Comparison of ENCODE assay signal across 18 cellular contexts in the genomic region with DNA sequence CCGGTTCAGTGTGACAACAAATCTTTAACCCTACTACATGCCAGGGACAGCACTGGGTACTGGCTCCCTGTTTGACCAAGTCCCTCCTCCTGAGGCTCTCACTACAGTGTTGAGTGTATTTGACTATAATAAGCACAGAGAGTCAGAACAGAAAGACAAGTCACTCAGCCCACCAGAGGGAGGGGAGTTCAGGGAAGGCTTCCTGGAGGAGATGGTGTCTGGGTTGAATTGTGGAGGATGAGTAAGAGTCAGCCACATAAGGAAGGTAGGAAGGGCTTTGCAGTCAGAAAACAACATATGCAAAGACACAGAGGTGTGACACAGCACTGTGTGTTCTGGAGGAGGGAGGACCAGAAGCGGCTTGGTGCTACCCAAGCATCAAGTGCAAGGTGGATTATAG. TPM values are rescaled to one million over a fixed set of nuclear protein-coding genes. Genes with fewer than 3 reads are reported as not detected.
DNase-seq lines count a peak whose midpoint lies in the region; ATAC-seq, FAIRE-seq and TF ChIP-seq lines count a peak whose summit lies in the region.
"Had no signal": no experiment of that assay in that cellular context is flagged by ENCODE, and none has a peak within 500 bp of the region (broad histone marks: within the 10 kb centered on the region; RNA-seq: fewer than 3 reads in every experiment).

No MANE protein-coding gene starts in this region.

- H3K4me3 Mint-ChIP-seq in activated T-helper 17 cell treated with anti-CD3 and anti-CD28 coated beads, Interleukin-2, amount 50 U/mL, for 72 hours, result no peak overlapping the region
- H3K4me3 Mint-ChIP-seq in chondrocyte (ENCODE audit: unreplicated experiment), result no peak overlapping the region
- H3K4me3 Mint-ChIP-seq: CD4-positive, alpha-beta memory T cell had no signal

- no peak for TF ChIP-seq POLR2A in A549 (IDR thresholded peaks at IDR 0.05; ENCODE audit: low read length)

- no peaks in the 10 kb centered on the region for H3K9me3 ChIP-seq in A549
- no peaks in the 10 kb centered on the region for H3K9me3 ChIP-seq in lower lobe of right lung
- H3K9me3 ChIP-seq: HAP-1 had no signal

- DNase-seq in A549 (ENCODE audit: low read depth in 1 of 2, low spot score in 1 of 2), result no peak
- DNase-seq in chondrocyte (ENCODE audit: low spot score), result peak; percentile 0
- no peak for DNase-seq in lower lobe of right lung
- no peak for DNase-seq in HEK293T (ENCODE audit: extremely low spot score)
- DNase-seq in SIG-M5 treated with dmso at 0.1 percent for 504 hours (lab: John Stamatoyannopoulos, UW; ENCODE audit: unreplicated experiment), result no peak
- DNase-seq: 8988T; C1 segment of cervical spinal cord; Calu3; CD4-positive, alpha-beta memory T cell; COR-L47; DMS53; DMS79 treated with DMSO at 0.1 percent for 48 hours; GF-D8; GOT3 had no signal

- no peaks in the 10 kb centered on the region for H3K27me3 ChIP-seq in lower lobe of right lung (ENCODE audit: low read depth)

- no peak overlapping the region for H3K4me2 ChIP-seq in A549

- TF ChIP-seq EP300 in A549 (IDR thresholded peaks at IDR 0.05), result no peak

- H3K27ac ChIP-seq in A549 (no peak overlapping the region), lower lobe of right lung (no peak overlapping the region)

- WGBS in A549 (ENCODE audit: missing lambda C conversion rate), result 70% methylated on average over 2 of the region's 2 CpGs

- H3K4me3 ChIP-seq in A549 (no peak overlapping the region), lower lobe of right lung (no peak overlapping the region)
- H3K4me3 ChIP-seq: HAP-1 had no signal

- intact Hi-C loops in lower lobe of right lung (cut with DNase I), result no loop called here

- CTCF ChIA-PET in A549 (lab: Yijun Ruan, JAX), result no interaction called here
- CTCF ChIA-PET in HEK293T (lab: Yijun Ruan, JAX), result no interaction called here

- TF ChIP-seq CTCF in A549 (IDR thresholded peaks at IDR 0.05) (no peak), chondrocyte (IDR thresholded peaks at IDR 0.05) (no peak), lower lobe of right lung (IDR thresholded peaks at IDR 0.05) (no peak)

- H3K36me3 ChIP-seq in lower lobe of right lung, result no peaks in the 10 kb centered on the region
- H3K36me3 ChIP-seq: HAP-1 had no signal

- peaks cover 6% of the 10 kb centered on the region; the same call in 2 of the 3 replicates for H3K4me1 ChIP-seq in A549
- peaks cover 8% of the 10 kb centered on the region for H3K4me1 ChIP-seq in lower lobe of right lung
- H3K4me1 ChIP-seq: HAP-1 had no signal

- no peak for FAIRE-seq in A549 (lab: Jason Lieb, UNC)
- FAIRE-seq: GM12892, H54 had no signal

- no peaks in the 10 kb centered on the region for H3K36me3 Mint-ChIP-seq in activated T-helper 17 cell treated with anti-CD3 and anti-CD28 coated beads, Interleukin-2, amount 50 U/mL, for 72 hours (ENCODE audit: low read depth)
- H3K36me3 Mint-ChIP-seq in chondrocyte (ENCODE audit: low read depth), result no peaks in the 10 kb centered on the region
- H3K36me3 Mint-ChIP-seq: CD4-positive, alpha-beta memory T cell had no signal

- POLR2A ChIA-PET in A549 (lab: Yijun Ruan, JAX), result no interaction called here
- POLR2A ChIA-PET in HEK293T (lab: Yijun Ruan, JAX), result no interaction called here

- no peaks in the 10 kb centered on the region for H3K9me3 Mint-ChIP-seq in activated T-helper 17 cell treated with anti-CD3 and anti-CD28 coated beads, Interleukin-2, amount 50 U/mL, for 72 hours
- H3K9me3 Mint-ChIP-seq in chondrocyte (ENCODE audit: low read depth), result no peaks in the 10 kb centered on the region
- H3K9me3 Mint-ChIP-seq: CD4-positive, alpha-beta memory T cell had no signal

- peaks cover 14% of the 10 kb centered on the region for H3K27me3 Mint-ChIP-seq in activated T-helper 17 cell treated with anti-CD3 and anti-CD28 coated beads, Interleukin-2, amount 50 U/mL, for 72 hours
- peaks cover 51% of the 10 kb centered on the region for H3K27me3 Mint-ChIP-seq in chondrocyte (ENCODE audit: low read depth)

- H3K4me1 Mint-ChIP-seq in activated T-helper 17 cell treated with anti-CD3 and anti-CD28 coated beads, Interleukin-2, amount 50 U/mL, for 72 hours, result no peaks in the 10 kb centered on the region
- H3K4me1 Mint-ChIP-seq in chondrocyte (ENCODE audit: low read depth), result no peaks in the 10 kb centered on the region
- H3K4me1 Mint-ChIP-seq: CD4-positive, alpha-beta memory T cell had no signal

- ATAC-seq in A549 (no peak; a peak in 1 of 6 replicates), lower lobe of right lung (no peak)
- peak; percentile 38 for ATAC-seq in activated T-helper 17 cell treated with anti-CD3 and anti-CD28 coated beads, Interleukin-2, amount 50 U/mL, for 72 hours (replicated peaks)

- no peak overlapping the region for H3K27ac Mint-ChIP-seq in activated T-helper 17 cell treated with anti-CD3 and anti-CD28 coated beads, Interleukin-2, amount 50 U/mL, for 72 hours
- no peak overlapping the region for H3K27ac Mint-ChIP-seq in chondrocyte (ENCODE audit: unreplicated experiment)
- H3K27ac Mint-ChIP-seq: CD4-positive, alpha-beta memory T cell had no signal

- no peak for TF ChIP-seq RAD21 in A549 (conservative IDR thresholded peaks at IDR 0.05 in 1 of 2, IDR thresholded peaks at IDR 0.05 in 1 of 2)

TF ChIP-seq in A549, 52 proteins besides CTCF, POLR2A, EP300 and RAD21 (continues in another document):
- TF ChIP-seq ZFP36 (IDR thresholded peaks at IDR 0.05; ENCODE audit: borderline replicate concordance, partially characterized antibody), result peak; percentile 31
- TF ChIP-seq EHF (CRISPR knock-in tag; IDR thresholded peaks at IDR 0.05), result no peak
- TF ChIP-seq RCOR1 (IDR thresholded peaks at IDR 0.05; ENCODE audit: low read depth, low read length), result no peak

TF ChIP-seq in HEK293T, 16 proteins besides CTCF, POLR2A, EP300 and RAD21:
- no peak for TF ChIP-seq CTBP1 (IDR thresholded peaks at IDR 0.05; ENCODE audit: borderline replicate concordance)
- TF ChIP-seq HDGF (IDR thresholded peaks at IDR 0.05; ENCODE audit: borderline replicate concordance), result no peak
- no peak for TF ChIP-seq ELF4 (IDR thresholded peaks at IDR 0.05)
- TF ChIP-seq FOXA1 (IDR thresholded peaks at IDR 0.05), result no peak
- TF ChIP-seq SP1 (IDR thresholded peaks at IDR 0.05), result no peak
- no peak for TF ChIP-seq FOXK2 (IDR thresholded peaks at IDR 0.05)
- no peak for TF ChIP-seq NFRKB (IDR thresholded peaks at IDR 0.05)
- TF ChIP-seq FOXM1 (IDR thresholded peaks at IDR 0.05; ENCODE audit: borderline replicate concordance), result no peak
- no peak for TF ChIP-seq L3MBTL2 (conservative IDR thresholded peaks at IDR 0.05)
- no peak for TF ChIP-seq SUZ12 (IDR thresholded peaks at IDR 0.05)
- no peak for TF ChIP-seq LEF1 (IDR thresholded peaks at IDR 0.05; ENCODE audit: borderline replicate concordance)
- TF ChIP-seq BHLHE40 (IDR thresholded peaks at IDR 0.05; ENCODE audit: borderline replicate concordance), result no peak
- TF ChIP-seq TARDBP (IDR thresholded peaks at IDR 0.05), result no peak
- TF ChIP-seq, protein P1, sequence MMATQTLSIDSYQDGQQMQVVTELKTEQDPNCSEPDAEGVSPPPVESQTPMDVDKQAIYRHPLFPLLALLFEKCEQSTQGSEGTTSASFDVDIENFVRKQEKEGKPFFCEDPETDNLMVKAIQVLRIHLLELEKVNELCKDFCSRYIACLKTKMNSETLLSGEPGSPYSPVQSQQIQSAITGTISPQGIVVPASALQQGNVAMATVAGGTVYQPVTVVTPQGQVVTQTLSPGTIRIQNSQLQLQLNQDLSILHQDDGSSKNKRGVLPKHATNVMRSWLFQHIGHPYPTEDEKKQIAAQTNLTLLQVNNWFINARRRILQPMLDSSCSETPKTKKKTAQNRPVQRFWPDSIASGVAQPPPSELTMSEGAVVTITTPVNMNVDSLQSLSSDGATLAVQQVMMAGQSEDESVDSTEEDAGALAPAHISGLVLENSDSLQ (IDR thresholded peaks at IDR 0.05), result no peak
- no peak for TF ChIP-seq ZNF384 (IDR thresholded peaks at IDR 0.05)
- no peak for TF ChIP-seq ARNT (IDR thresholded peaks at IDR 0.05)
TF ChIP-seq in HEK293T: peak in this region for 0.

RNA-seq across cellular contexts. Expression of a gene that starts 17.7 kb away (rescaled TPM):
- polyA plus RNA-seq in A549 (2011; rRNA removed) (0.25 and 0.33 TPM in 2 replicates), A549 (2017; fragmentation: RNase III; extraction: RNeasy Plus Mini Kit Qiagen cat#74134 plus additional on column Dnase treatment) (0.31 to 0.49 TPM (median 0.37 TPM) in 3 replicates)
- 0.24 and 0.51 TPM in 2 replicates for polyA plus RNA-seq in A549 (2012; cell fraction: cytosol; rRNA removed)
- 0.72 and 0.78 TPM in 2 replicates for polyA plus RNA-seq in A549 (2012; cell fraction: nucleus; rRNA removed)
- 0.44 and 0.74 TPM in 2 replicates for polyA minus RNA-seq in A549 (2011; rRNA and poly(A)+ RNA removed)
- not detected for total RNA-seq in activated T-helper 17 cell treated with anti-CD3 and anti-CD28 coated beads, Interleukin-2, amount 50 U/mL, for 72 hours
- total RNA-seq in chondrocyte (not detected in 3 replicates), lower lobe of right lung (not detected)
- total RNA-seq: CD4-positive, alpha-beta memory T cell had no signal

RNA-seq across cellular contexts. Expression of a gene that starts 57.5 kb away (rescaled TPM):
- polyA plus RNA-seq in A549 (2011; rRNA removed) (64.3 and 74.9 TPM in 2 replicates), A549 (2017; fragmentation: RNase III; extraction: RNeasy Plus Mini Kit Qiagen cat#74134 plus additional on column Dnase treatment) (43.6 to 47.9 TPM (median 44.6 TPM) in 3 replicates)
- polyA plus RNA-seq in A549 (2012; cell fraction: cytosol; rRNA removed), result 20.0 and 22.0 TPM in 2 replicates
- 13.1 and 24.2 TPM in 2 replicates for polyA plus RNA-seq in A549 (2012; cell fraction: nucleus; rRNA removed)
- 57.4 and 61.2 TPM in 2 replicates for polyA minus RNA-seq in A549 (2011; rRNA and poly(A)+ RNA removed)
- 10 to 100 TPM; 14.6 to 34.4 TPM for total RNA-seq in activated T-helper 17 cell treated with anti-CD3 and anti-CD28 coated beads, Interleukin-2, amount 50 U/mL, for 72 hours
- total RNA-seq in chondrocyte (18.6 to 26.1 TPM (median 18.9 TPM) in 3 replicates), lower lobe of right lung (29.2 TPM)
